Comparison of ENCODE assay signal across 14 cellular contexts in genomic region chr14:97703006-97703760, GRCh38.
A peak's percentile ranks its signal among the peaks of the same experiment; 100 is the strongest.
DNase-seq lines count a peak whose midpoint lies in the region; ATAC-seq, FAIRE-seq and TF ChIP-seq lines count a peak whose summit lies in the region.
"Had no signal": no experiment of that assay in that cellular context is flagged by ENCODE, and none has a peak within 500 bp of the region (broad histone marks: within the 10 kb centered on the region; RNA-seq: fewer than 3 reads in every experiment).

No MANE protein-coding gene starts in this region.

- H3K27ac ChIP-seq in endodermal cell (ENCODE audit: low read depth, low read length), result no peak overlapping the region
- H3K27ac ChIP-seq in upper lobe of right lung, result peak overlapping the region; percentile 47
- H3K27ac ChIP-seq: brain microvascular endothelial cell had no signal

- H3K9me3 ChIP-seq in endodermal cell (ENCODE audit: control insufficient read depth, low read length) (peaks cover 23% of the 10 kb centered on the region), upper lobe of right lung (no peaks in the 10 kb centered on the region)

- POLR2A ChIA-PET in activated CD4-positive, alpha-beta memory T cell treated with anti-CD3 and anti-CD28 coated beads, Interleukin-2, amount 10 ng/mL, durations not matched to agents 7 days and 5 days (lab: Charles Lee), result interaction anchor here (0.7 to 7.1 kb wide), 7 partner anchors 20 to 1568 kb away, joined by 3 to 67 read pairs (median 6); partner anchors contain the start of gene BCL11B

- H3K27me3 Mint-ChIP-seq in activated CD4-positive, alpha-beta memory T cell treated with anti-CD3 and anti-CD28 coated beads, Interleukin-2, amount 10 ng/mL, durations not matched to agents 7 days and 5 days, result no peaks in the 10 kb centered on the region
- no peaks in the 10 kb centered on the region for H3K27me3 Mint-ChIP-seq in endodermal cell (ENCODE audit: insufficient read depth)

- ATAC-seq in upper lobe of right lung, result peak; percentile 23
- ATAC-seq in esophagus mucosa, result no peak
- ATAC-seq: sciatic nerve had no signal

- peak overlapping the region; percentile 17 for H3K4me3 Mint-ChIP-seq in activated CD4-positive, alpha-beta memory T cell treated with anti-CD3 and anti-CD28 coated beads, Interleukin-2, amount 10 ng/mL, durations not matched to agents 7 days and 5 days
- no peak overlapping the region for H3K4me3 Mint-ChIP-seq in endodermal cell
- H3K4me3 Mint-ChIP-seq: neural crest cell had no signal

- no peak for TF ChIP-seq CTCF in endodermal cell (conservative IDR thresholded peaks at IDR 0.05)
- no peak for TF ChIP-seq CTCF in upper lobe of right lung (IDR thresholded peaks at IDR 0.05)

- FAIRE-seq in GM12891 (lab: Jason Lieb, UNC), result no peak

- peaks cover 33% of the 10 kb centered on the region for H3K36me3 Mint-ChIP-seq in activated CD4-positive, alpha-beta memory T cell treated with anti-CD3 and anti-CD28 coated beads, Interleukin-2, amount 10 ng/mL, durations not matched to agents 7 days and 5 days (ENCODE audit: low read depth)
- H3K36me3 Mint-ChIP-seq in endodermal cell (ENCODE audit: low read depth), result peaks cover 3% of the 10 kb centered on the region

- H3K36me3 ChIP-seq in endodermal cell (ENCODE audit: control insufficient read depth, insufficient read depth, low read length) (no peaks in the 10 kb centered on the region), upper lobe of right lung (no peaks in the 10 kb centered on the region), H7 (replicated peaks; ENCODE audit: control insufficient read depth, insufficient read depth, low read length) (no peaks in the 10 kb centered on the region)
- H3K36me3 ChIP-seq: brain microvascular endothelial cell had no signal

- peak overlapping the region; percentile 93 for H3K27ac Mint-ChIP-seq in activated CD4-positive, alpha-beta memory T cell treated with anti-CD3 and anti-CD28 coated beads, Interleukin-2, amount 10 ng/mL, durations not matched to agents 7 days and 5 days
- H3K27ac Mint-ChIP-seq in endodermal cell, result no peak overlapping the region

- WGBS in endodermal cell (ENCODE audit: insufficient coverage in 1 of 2, insufficient read length in 1 of 2), 2 experiments, result 84 to 93% methylated on average over 10 to 12 of the region's 12 CpGs

- CTCF ChIA-PET in activated CD4-positive, alpha-beta memory T cell treated with anti-CD3 and anti-CD28 coated beads, Interleukin-2, amount 10 ng/mL, durations not matched to agents 7 days and 5 days (lab: Charles Lee), result interaction anchor here (1.1 to 1.8 kb wide), 2 partner anchors 21 to 100 kb away, joined by 3 to 4 read pairs; no protein-coding TSS in a partner anchor

- H3K4me1 ChIP-seq in endodermal cell (ENCODE audit: control insufficient read depth, insufficient read depth, low read length) (peaks cover 2% of the 10 kb centered on the region), upper lobe of right lung (no peaks in the 10 kb centered on the region)

- H3K9ac ChIP-seq in endodermal cell (ENCODE audit: extremely low read depth, low read length, poor library complexity, severe bottlenecking), result no peak overlapping the region

- DNase-seq in activated gamma-delta T cell treated with Interleukin-2 at 50 U/mL for 16 hours, result peak; percentile 26
- no peak for DNase-seq in activated gamma-delta T cell (lab: John Stamatoyannopoulos, UW)
- DNase-seq in activated CD4-positive, alpha-beta memory T cell treated with anti-CD3 and anti-CD28 coated beads, Interleukin-2, amount 10 ng/mL, durations not matched to agents 7 days and 5 days, result peak; percentile 62
- DNase-seq in endodermal cell, result peak; percentile 53
- no peak for DNase-seq in upper lobe of right lung
- DNase-seq in H7, result no peak
- no peak for DNase-seq in GM12891 (ENCODE audit: insufficient read length, low spot score)
- DNase-seq: brain microvascular endothelial cell, NCI-H1930, SHP77 treated with DMSO at 0.1 percent for 48 hours had no signal

- no peaks in the 10 kb centered on the region for H3K27me3 ChIP-seq in endodermal cell (ENCODE audit: control insufficient read depth, insufficient read depth, low read length, poor library complexity, severe bottlenecking)
- H3K27me3 ChIP-seq in upper lobe of right lung, result no peaks in the 10 kb centered on the region
- no peaks in the 10 kb centered on the region for H3K27me3 ChIP-seq in H7 (ENCODE audit: control insufficient read depth, insufficient read depth, low read length)
- H3K27me3 ChIP-seq: brain microvascular endothelial cell had no signal

- no peak for TF ChIP-seq POLR2A in GM12891 (IDR thresholded peaks at IDR 0.05; ENCODE audit: low read depth, low read length)

- H3K4me3 ChIP-seq in endodermal cell (ENCODE audit: low read length) (no peak overlapping the region), upper lobe of right lung (no peak overlapping the region), H7 (ENCODE audit: insufficient read depth, low read depth, low read length) (no peak overlapping the region)
- H3K4me3 ChIP-seq: lung had no signal

- H3K9me3 Mint-ChIP-seq in activated CD4-positive, alpha-beta memory T cell treated with anti-CD3 and anti-CD28 coated beads, Interleukin-2, amount 10 ng/mL, durations not matched to agents 7 days and 5 days, result peaks cover 19% of the 10 kb centered on the region
- H3K9me3 Mint-ChIP-seq in endodermal cell, result peaks cover 31% of the 10 kb centered on the region

- intact Hi-C loops in upper lobe of right lung (cut with DNase I), result no loop called here

- peaks cover 83% of the 10 kb centered on the region for H3K4me1 Mint-ChIP-seq in activated CD4-positive, alpha-beta memory T cell treated with anti-CD3 and anti-CD28 coated beads, Interleukin-2, amount 10 ng/mL, durations not matched to agents 7 days and 5 days
- H3K4me1 Mint-ChIP-seq in endodermal cell, result peaks cover 28% of the 10 kb centered on the region

TF ChIP-seq in GM12891, 5 proteins besides CTCF, POLR2A, EP300 and RAD21:
- TF ChIP-seq PAX5 (IDR thresholded peaks at IDR 0.05; ENCODE audit: insufficient read depth, low read length, severe bottlenecking) (no peak), TAF1 (IDR thresholded peaks at IDR 0.05; ENCODE audit: low read depth, low read length) (no peak), POLR2AphosphoS5 (IDR thresholded peaks at IDR 0.05; ENCODE audit: low read depth, low read length) (no peak), POU2F2 (IDR thresholded peaks at IDR 0.05; ENCODE audit: low read depth, low read length) (no peak), SPI1 (IDR thresholded peaks at IDR 0.05; ENCODE audit: low read depth, low read length) (no peak)
TF ChIP-seq in GM12891: peak in this region for 0.

Comparison
In these comparisons a context has a peak if more than half of its experiments do, and no peak if none do; other contexts are left out.
1. DNase-seq: peak in activated gamma-delta T cell treated with Interleukin-2 at 50 U/mL for 16 hours (single experiment), activated CD4-positive, alpha-beta memory T cell treated with anti-CD3 and anti-CD28 coated beads, Interleukin-2, amount 10 ng/mL, durations not matched to agents 7 days and 5 days (single experiment) and endodermal cell (single experiment); none in activated gamma-delta T cell (single experiment), upper lobe of right lung (single experiment), H7 (single experiment) and GM12891 (single experiment).